ENCODE assay signal across 8 cellular contexts in genomic region chr22:46053563-46054090, GRCh38.
DNase-seq lines count a peak whose midpoint lies in the region; ATAC-seq, FAIRE-seq and TF ChIP-seq lines count a peak whose summit lies in the region.

No MANE protein-coding gene starts in this region.

- no peak for TF ChIP-seq CTCF in A673 (conservative IDR thresholded peaks at IDR 0.05; ENCODE audit: low read depth, low read length)
- no peak for TF ChIP-seq CTCF in nephron progenitor cell (IDR thresholded peaks at IDR 0.05)

- POLR2A ChIA-PET in A673 (lab: Charles Lee; ENCODE audit: low non-redundant PET), result interaction anchor here (0.6 kb wide), 1 partner anchor 32 kb away, joined by 7 read pairs; no protein-coding TSS in a partner anchor

- ATAC-seq in GM18517 (IDR thresholded peaks at IDR 0.05; ENCODE audit: unreplicated experiment), result no peak

- H3K27me3 ChIP-seq in A673 (replicated peaks; ENCODE audit: insufficient read depth, low read depth, low read length, poor library complexity), result no peaks in the 10 kb centered on the region

- FAIRE-seq in H54 (lab: Jason Lieb, UNC), result no peak

- peak; percentile 15; the same call in 1 of the 2 replicates for TF ChIP-seq POLR2A in H54 (IDR thresholded peaks at IDR 0.05; ENCODE audit: low read depth, low read length)

- CTCF ChIA-PET in A673 (lab: Charles Lee), result no interaction called here

- no peaks in the 10 kb centered on the region for H3K9me3 ChIP-seq in A673 (ENCODE audit: low read depth, low read length, poor library complexity, severe bottlenecking)

- peaks cover 13% of the 10 kb centered on the region for H3K4me1 Mint-ChIP-seq in nephron progenitor cell

- no peak overlapping the region for H3K4me3 Mint-ChIP-seq in nephron progenitor cell

- peak; percentile 74 for DNase-seq in A673 (ENCODE audit: low spot score)
- DNase-seq in H54 (ENCODE audit: insufficient read length, low spot score), result no peak
- DNase-seq in T-helper 1 cell, result peak in 4 of 5 donors; percentile 43 to 65 (median 52)
- peak; percentile 92 for DNase-seq in astrocyte of the hippocampus (ENCODE audit: low read depth, low spot score)
- peak in 41 of 51 donors; percentile 47 to 99 (median 82) for DNase-seq in hypothalamus (lab: John Stamatoyannopoulos, UW)
- peak; percentile 44 for DNase-seq in stimulated activated CD4-positive, alpha-beta T cell treated with anti-CD3 and anti-CD28 coated beads, Interleukin-12 subunit alpha, Interleukin-12 subunit beta, amount 100 ng/mL, for 4 hours
- no peak for DNase-seq in nephron progenitor cell

- H3K36me3 ChIP-seq in A673 (ENCODE audit: insufficient read depth, low read length, poor library complexity, severe bottlenecking), result no peaks in the 10 kb centered on the region

- H3K27ac ChIP-seq in A673 (ENCODE audit: low read depth, low read length, poor library complexity, severe bottlenecking), result peak overlapping the region; percentile 92

- no peaks in the 10 kb centered on the region for H3K36me3 Mint-ChIP-seq in nephron progenitor cell (ENCODE audit: low read depth)

- H3K27me3 Mint-ChIP-seq in nephron progenitor cell (ENCODE audit: low read depth, poor library complexity), result peaks cover 41% of the 10 kb centered on the region

- intact Hi-C loops in A673 (cut with micrococcal nuclease; ENCODE audit: unreplicated experiment), result no loop called here

- no peaks in the 10 kb centered on the region for H3K9me3 Mint-ChIP-seq in nephron progenitor cell

- H3K4me3 ChIP-seq in A673 (ENCODE audit: low read depth, low read length, poor library complexity, severe bottlenecking), result peak overlapping the region; percentile 57

- no TSS peak for BruUV-seq in A673 (replicated peaks; lab: Mats Ljungman, UMichigan)

- H3K27ac Mint-ChIP-seq in nephron progenitor cell, result no peak overlapping the region

- H3K4me1 ChIP-seq in A673 (ENCODE audit: insufficient read depth, low read length, poor library complexity, severe bottlenecking), result peaks cover 57% of the 10 kb centered on the region

Comparison
In these comparisons a context has a peak if more than half of its experiments do, and no peak if none do; other contexts are left out.
1. DNase-seq: peak in A673 (single experiment), T-helper 1 cell (4 of 5), astrocyte of the hippocampus (single experiment), hypothalamus (41 of 51) and stimulated activated CD4-positive, alpha-beta T cell treated with anti-CD3 and anti-CD28 coated beads, Interleukin-12 subunit alpha, Interleukin-12 subunit beta, amount 100 ng/mL, for 4 hours (single experiment); none in H54 (single experiment) and nephron progenitor cell (single experiment).